Comparison of ENCODE assay signal across 25 cellular contexts in genomic region chr17:66976379-66976663, GRCh38. TPM values are rescaled to one million over a fixed set of nuclear protein-coding genes. Genes with fewer than 3 reads are reported as not detected.
DNase-seq lines count a peak whose midpoint lies in the region; ATAC-seq, FAIRE-seq and TF ChIP-seq lines count a peak whose summit lies in the region.
"Had no signal": no experiment of that assay in that cellular context is flagged by ENCODE, and none has a peak within 500 bp of the region (broad histone marks: within the 10 kb centered on the region; RNA-seq: fewer than 3 reads in every experiment).

No MANE protein-coding gene starts in this region.

- no peak for TF ChIP-seq CTCF in HEK293 (tag by site-specific recombination; IDR thresholded peaks at IDR 0.05)
- no peak for TF ChIP-seq CTCF in WTC11 (IDR thresholded peaks at IDR 0.05)
- TF ChIP-seq CTCF in uterus (IDR thresholded peaks at IDR 0.05) = no peak

- no peak overlapping the region for H3K18ac ChIP-seq in neuronal stem cell (ENCODE audit: low read length)

- peak; percentile 20 for FAIRE-seq in HTR-8/SVneo (lab: Jason Lieb, UNC)
- FAIRE-seq: A204.1, GM12878, GM12892, GM18507 had no signal

- H3K4me3 Mint-ChIP-seq in WTC11 = no peak overlapping the region
- no peak overlapping the region for H3K4me3 Mint-ChIP-seq in stimulated activated naive CD8-positive, alpha-beta T cell treated with anti-CD3 and anti-CD28 coated beads, Interleukin-15, amount 100 ng/mL, for 72 hours
- H3K4me3 Mint-ChIP-seq: CD4-positive, alpha-beta memory T cell; CD4-positive, CD25-positive, alpha-beta regulatory T cell; CD8-positive, alpha-beta memory T cell had no signal

- no peak overlapping the region for H3K4me2 ChIP-seq in neuronal stem cell (ENCODE audit: insufficient read depth, low read length, poor library complexity, severe bottlenecking)

- POLR2A ChIA-PET in HEK293 (lab: Yijun Ruan, JAX) (no interaction called here), WTC11 (lab: Charles Lee) (no interaction called here)

- H3K4ac ChIP-seq in neuronal stem cell (ENCODE audit: low read length) = no peak overlapping the region

- H3K36me3 Mint-ChIP-seq in WTC11 = no peaks in the 10 kb centered on the region
- H3K36me3 Mint-ChIP-seq: CD14-positive monocyte; CD4-positive, alpha-beta memory T cell; CD4-positive, CD25-positive, alpha-beta regulatory T cell; CD8-positive, alpha-beta memory T cell had no signal

- TF ChIP-seq POLR2A in uterus (IDR thresholded peaks at IDR 0.05) = no peak

- DNase-seq in HTR-8/SVneo (ENCODE audit: insufficient read length, low spot score) (no peak), WTC11 (ENCODE audit: low spot score) (no peak), neuronal stem cell (ENCODE audit: low spot score) (no peak), uterus (no peak)
- no peak for DNase-seq in stimulated activated naive CD8-positive, alpha-beta T cell treated with anti-CD3 and anti-CD28 coated beads, Interleukin-15, amount 100 ng/mL, for 72 hours
- no peak for DNase-seq in central memory CD4-positive, alpha-beta T cell
- DNase-seq in stimulated activated naive CD8-positive, alpha-beta T cell treated with anti-CD3 and anti-CD28 coated beads, Interleukin-15, Interleukin-2, amounts not matched to agents 100 U/mL and 50 U/mL, for 24 hours = no peak
- DNase-seq: 8988T; CD4-positive, alpha-beta memory T cell; CD4-positive, CD25-positive, alpha-beta regulatory T cell; CD8-positive, alpha-beta memory T cell; COR-L47; DMS 273 treated with DMSO at 0.1 percent for 48 hours; DMS153; DMS79; DND-41; GDM1 had no signal

- ATAC-seq in WTC11 = no peak
- ATAC-seq in stimulated activated naive CD8-positive, alpha-beta T cell treated with anti-CD3 and anti-CD28 coated beads, Interleukin-15, amount 100 ng/mL, for 72 hours = no peak
- no peak for ATAC-seq in stimulated activated naive CD8-positive, alpha-beta T cell treated with anti-CD3 and anti-CD28 coated beads, Interleukin-15, Interleukin-2, amounts not matched to agents 100 U/mL and 50 U/mL, for 24 hours

- H3K9me3 ChIP-seq in HEK293 (ENCODE audit: control insufficient read depth, insufficient read depth, low read depth, low read length) (no peaks in the 10 kb centered on the region), neuronal stem cell (replicated peaks in 1 of 2; ENCODE audit: control insufficient read depth in 2 of 2, insufficient read depth in 1 of 2, low read depth in 1 of 2, low read length in 2 of 2) (peaks cover 0 to 9% of the 10 kb centered on the region in 2 donors), uterus (no peaks in the 10 kb centered on the region)
- H3K9me3 ChIP-seq: BE2C, BLaER1 had no signal

- H2AFZ ChIP-seq in neuronal stem cell (ENCODE audit: low read length) = no peak overlapping the region

- H2AK5ac ChIP-seq in neuronal stem cell (ENCODE audit: low read depth, low read length) = no peak overlapping the region

- no peak overlapping the region for H3K27ac Mint-ChIP-seq in WTC11
- no peak overlapping the region for H3K27ac Mint-ChIP-seq in stimulated activated naive CD8-positive, alpha-beta T cell treated with anti-CD3 and anti-CD28 coated beads, Interleukin-15, amount 100 ng/mL, for 72 hours
- H3K27ac Mint-ChIP-seq: CD14-positive monocyte; CD4-positive, alpha-beta memory T cell; CD4-positive, CD25-positive, alpha-beta regulatory T cell; CD8-positive, alpha-beta memory T cell had no signal

- peak overlapping the region; percentile 15 for H3K9ac ChIP-seq in neuronal stem cell (ENCODE audit: low read depth, low read length, poor library complexity)
- H3K9ac ChIP-seq: BLaER1 had no signal

- CTCF ChIA-PET in HEK293 (lab: Yijun Ruan, JAX) (interaction anchor here (0.6 to 1.5 kb wide), 2 partner anchors 47 to 59 kb away, joined by 3 to 4 read pairs; no protein-coding TSS in a partner anchor), WTC11 (lab: Charles Lee) (interaction anchor here (1.6 to 1.7 kb wide), 2 partner anchors 32 to 40 kb away, joined by 5 to 7 read pairs; no protein-coding TSS in a partner anchor)

- intact Hi-C loops in uterus (cut with DNase I; ENCODE audit: low total_unique reads) = no loop called here

- peak overlapping the region; percentile 3 for H2BK5ac ChIP-seq in neuronal stem cell (ENCODE audit: low read length)

- no peaks in the 10 kb centered on the region for H3K27me3 Mint-ChIP-seq in WTC11 (ENCODE audit: low read depth)
- peaks cover 59% of the 10 kb centered on the region for H3K27me3 Mint-ChIP-seq in stimulated activated naive CD8-positive, alpha-beta T cell treated with anti-CD3 and anti-CD28 coated beads, Interleukin-15, amount 100 ng/mL, for 72 hours

- no peak overlapping the region for H2BK120ac ChIP-seq in neuronal stem cell (ENCODE audit: low read depth, low read length)

- H3K14ac ChIP-seq in neuronal stem cell (ENCODE audit: low read length) = no peak overlapping the region

- H2BK12ac ChIP-seq in neuronal stem cell (ENCODE audit: low read length) = no peak overlapping the region

- H3K27me3 ChIP-seq in neuronal stem cell (ENCODE audit: control insufficient read depth in 3 of 3, insufficient read depth in 3 of 3, low read depth in 1 of 3, low read length in 3 of 3) (no peaks in the 10 kb centered on the region), uterus (no peaks in the 10 kb centered on the region)
- H3K27me3 ChIP-seq: BE2C, BLaER1 had no signal

- no peak overlapping the region for H2BK15ac ChIP-seq in neuronal stem cell (ENCODE audit: low read length)

- no peak overlapping the region for H3K4me3 ChIP-seq in HEK293 (ENCODE audit: low read depth, low read length)
- H3K4me3 ChIP-seq in neuronal stem cell (ENCODE audit: low read length in 2 of 2) = no peak overlapping the region
- H3K4me3 ChIP-seq in uterus = no peak overlapping the region
- H3K4me3 ChIP-seq: BLaER1, GM12878 had no signal

- no peaks in the 10 kb centered on the region for H3K79me1 ChIP-seq in neuronal stem cell (ENCODE audit: low read depth, low read length)

- no peaks in the 10 kb centered on the region for H3K36me3 ChIP-seq in HEK293 (ENCODE audit: control insufficient read depth in 2 of 2, insufficient read depth in 1 of 2, low read length in 2 of 2)
- H3K36me3 ChIP-seq in neuronal stem cell (replicated peaks in 1 of 2; ENCODE audit: control insufficient read depth in 2 of 2, insufficient read depth in 2 of 2, low read length in 2 of 2) = peaks cover 0 to 9% of the 10 kb centered on the region in 2 donors
- no peaks in the 10 kb centered on the region for H3K36me3 ChIP-seq in uterus
- H3K36me3 ChIP-seq: BLaER1 had no signal

- 100% methylated on average over 1 of the region's 2 CpGs; no CpG with 5 or more reads in 1 of the 2 donors for WGBS in neuronal stem cell (ENCODE audit: extremely low coverage in 2 of 2, insufficient read length in 2 of 2, insufficient replicate concordance in 1 of 2), 2 donors

- H3K27ac ChIP-seq in HEK293 (ENCODE audit: extremely low read depth, low read depth, low read length) (no peak overlapping the region), neuronal stem cell (replicated peaks; ENCODE audit: low read length) (no peak overlapping the region), uterus (no peak overlapping the region)
- H3K27ac ChIP-seq: BLaER1 had no signal

- H3K23ac ChIP-seq in neuronal stem cell (ENCODE audit: low read depth, low read length, poor library complexity) = no peak overlapping the region

- peaks cover 13% of the 10 kb centered on the region for H3K4me1 Mint-ChIP-seq in WTC11
- peaks cover 6% of the 10 kb centered on the region for H3K4me1 Mint-ChIP-seq in stimulated activated naive CD8-positive, alpha-beta T cell treated with anti-CD3 and anti-CD28 coated beads, Interleukin-15, amount 100 ng/mL, for 72 hours
- H3K4me1 Mint-ChIP-seq: CD14-positive monocyte; CD8-positive, alpha-beta memory T cell had no signal

- H3K4me1 ChIP-seq in HEK293 (ENCODE audit: control insufficient read depth, insufficient read depth, low read length) (no peaks in the 10 kb centered on the region), neuronal stem cell (ENCODE audit: control insufficient read depth in 2 of 2, insufficient read depth in 1 of 2, low read depth in 1 of 2, low read length in 2 of 2) (peaks cover 3 to 16% of the 10 kb centered on the region in 2 donors), uterus (no peaks in the 10 kb centered on the region)

- no peak overlapping the region for H4K8ac ChIP-seq in neuronal stem cell (ENCODE audit: low read depth, low read length)

- H3K9me3 Mint-ChIP-seq in WTC11 = no peaks in the 10 kb centered on the region
- H3K9me3 Mint-ChIP-seq in stimulated activated naive CD8-positive, alpha-beta T cell treated with anti-CD3 and anti-CD28 coated beads, Interleukin-15, amount 100 ng/mL, for 72 hours = no peaks in the 10 kb centered on the region
- H3K9me3 Mint-ChIP-seq: CD14-positive monocyte; CD8-positive, alpha-beta memory T cell had no signal

- no peak overlapping the region for H4K91ac ChIP-seq in neuronal stem cell (ENCODE audit: low read depth, low read length, poor library complexity)

TF ChIP-seq in HEK293, 187 proteins besides CTCF, POLR2A, EP300 and RAD21 (continues in another document):
- TF ChIP-seq ZNF18 (tag by site-specific recombination; IDR thresholded peaks at IDR 0.05) = no peak

TF ChIP-seq in WTC11, 78 proteins besides CTCF, POLR2A, EP300 and RAD21:
- TF ChIP-seq TCF7 (CRISPR knock-in tag; IDR thresholded peaks at IDR 0.05; ENCODE audit: low read depth) = no peak
- TF ChIP-seq ZNF263 (CRISPR knock-in tag; IDR thresholded peaks at IDR 0.05; ENCODE audit: low read depth) = peak; percentile 79; the same call in 1 of the 2 replicates

RNA-seq across cellular contexts. Expression of gene CACNG4, which starts 11.8 kb away (rescaled TPM):
- 1.6 to 3.4 TPM (median 2.3 TPM) in 3 replicates for total RNA-seq in WTC11 (2021)
- 8.3 TPM for polyA plus RNA-seq in neuronal stem cell (2013, experiment 1 of 2)
- polyA plus RNA-seq in neuronal stem cell (2013, experiment 2 of 2) = 8.6 TPM
- 1 to 10 TPM in 1 of 4 donors, under 1 TPM in 2, not detected in 1; 0.21 to 3.9 (median 0.26) TPM for total RNA-seq in uterus
- total RNA-seq: CD4-positive, alpha-beta memory T cell; CD4-positive, CD25-positive, alpha-beta regulatory T cell; CD8-positive, alpha-beta memory T cell had no signal
- polyA plus RNA-seq: CD14-positive monocyte; CD4-positive, alpha-beta memory T cell; CD4-positive, CD25-positive, alpha-beta regulatory T cell; CD8-positive, alpha-beta memory T cell had no signal
